8 cellular contexts compared by ENCODE assay signal in the genomic region with DNA sequence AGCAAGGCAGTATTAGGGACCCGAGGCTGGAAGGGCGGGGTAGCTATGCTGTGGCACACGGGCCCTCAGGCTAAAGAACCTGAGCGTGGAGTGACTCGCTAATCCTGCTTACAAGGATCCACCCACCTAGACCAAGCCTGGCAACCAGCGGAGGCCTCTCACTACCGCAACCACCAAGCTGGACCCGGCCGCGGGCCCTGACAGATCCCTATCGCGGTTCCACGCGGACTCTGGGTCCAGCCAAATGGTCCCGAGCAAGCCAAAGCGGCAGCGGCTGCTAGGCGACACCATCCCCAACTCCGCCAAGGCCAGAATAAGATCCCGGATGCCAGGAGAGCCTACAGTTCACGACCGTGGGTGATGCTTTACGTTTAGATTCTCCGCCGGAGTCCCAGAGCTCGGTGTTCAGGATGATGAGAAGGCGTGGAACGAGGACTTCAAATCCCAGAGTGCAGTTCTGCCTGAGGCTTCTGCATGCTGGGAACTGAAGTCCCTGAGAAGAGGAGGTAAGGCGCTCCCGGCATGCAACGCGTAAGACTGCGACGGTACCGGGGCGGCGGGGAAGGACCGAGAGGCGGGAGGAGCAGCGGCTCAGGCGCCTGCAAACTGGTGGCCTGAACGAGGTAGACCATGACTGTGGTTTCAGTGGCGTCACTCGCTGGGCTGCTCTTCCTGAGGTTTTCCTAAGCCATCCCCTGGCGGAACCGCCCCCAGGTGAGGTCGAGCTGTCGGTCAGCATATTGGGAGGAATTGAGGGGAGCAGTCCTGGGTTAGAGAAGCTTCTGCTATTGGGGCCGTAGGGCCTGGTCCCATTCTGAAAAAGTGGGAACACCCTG. TPM values are rescaled to one million over a fixed set of nuclear protein-coding genes. Genes with fewer than 3 reads are reported as not detected.
DNase-seq lines count a peak whose midpoint lies in the region; ATAC-seq and TF ChIP-seq lines count a peak whose summit lies in the region.

A gene with protein sequence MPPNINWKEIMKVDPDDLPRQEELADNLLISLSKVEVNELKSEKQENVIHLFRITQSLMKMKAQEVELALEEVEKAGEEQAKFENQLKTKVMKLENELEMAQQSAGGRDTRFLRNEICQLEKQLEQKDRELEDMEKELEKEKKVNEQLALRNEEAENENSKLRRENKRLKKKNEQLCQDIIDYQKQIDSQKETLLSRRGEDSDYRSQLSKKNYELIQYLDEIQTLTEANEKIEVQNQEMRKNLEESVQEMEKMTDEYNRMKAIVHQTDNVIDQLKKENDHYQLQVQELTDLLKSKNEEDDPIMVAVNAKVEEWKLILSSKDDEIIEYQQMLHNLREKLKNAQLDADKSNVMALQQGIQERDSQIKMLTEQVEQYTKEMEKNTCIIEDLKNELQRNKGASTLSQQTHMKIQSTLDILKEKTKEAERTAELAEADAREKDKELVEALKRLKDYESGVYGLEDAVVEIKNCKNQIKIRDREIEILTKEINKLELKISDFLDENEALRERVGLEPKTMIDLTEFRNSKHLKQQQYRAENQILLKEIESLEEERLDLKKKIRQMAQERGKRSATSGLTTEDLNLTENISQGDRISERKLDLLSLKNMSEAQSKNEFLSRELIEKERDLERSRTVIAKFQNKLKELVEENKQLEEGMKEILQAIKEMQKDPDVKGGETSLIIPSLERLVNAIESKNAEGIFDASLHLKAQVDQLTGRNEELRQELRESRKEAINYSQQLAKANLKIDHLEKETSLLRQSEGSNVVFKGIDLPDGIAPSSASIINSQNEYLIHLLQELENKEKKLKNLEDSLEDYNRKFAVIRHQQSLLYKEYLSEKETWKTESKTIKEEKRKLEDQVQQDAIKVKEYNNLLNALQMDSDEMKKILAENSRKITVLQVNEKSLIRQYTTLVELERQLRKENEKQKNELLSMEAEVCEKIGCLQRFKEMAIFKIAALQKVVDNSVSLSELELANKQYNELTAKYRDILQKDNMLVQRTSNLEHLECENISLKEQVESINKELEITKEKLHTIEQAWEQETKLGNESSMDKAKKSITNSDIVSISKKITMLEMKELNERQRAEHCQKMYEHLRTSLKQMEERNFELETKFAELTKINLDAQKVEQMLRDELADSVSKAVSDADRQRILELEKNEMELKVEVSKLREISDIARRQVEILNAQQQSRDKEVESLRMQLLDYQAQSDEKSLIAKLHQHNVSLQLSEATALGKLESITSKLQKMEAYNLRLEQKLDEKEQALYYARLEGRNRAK (N-terminal part only) (minus strand): TSS at position 315 of the 836 bp plus-strand sequence. CDS start 781 bp downstream, outside the sequence.
A gene (plus strand): TSS at position 534 of the 836 bp plus-strand sequence. CDS start 6,009 bp downstream, outside the sequence.

- H3K27ac ChIP-seq in heart right ventricle: peak within 1 kb of the TSS in 9 of 10 donors; percentile 48 to 86 (median 78)
- peak within 1 kb of the TSS; percentile 81 to 94 (median 86) for H3K27ac ChIP-seq in transverse colon

- intact Hi-C loops in heart right ventricle (cut with DNase I): loop anchor here in 3 of 10 donors (10.0 kb wide), 2 partner anchors 443 to 853 kb away; a partner anchor contains a TSS
- intact Hi-C loops in transverse colon (cut with DNase I; ENCODE audit: low total_unique reads): loop anchor here (10.0 kb wide), 1 partner anchor 433 kb away; no protein-coding TSS in a partner anchor

- H3K9me3 Mint-ChIP-seq in T-cell: no peaks in the 10 kb centered on the region

- ATAC-seq in HG02870 (IDR thresholded peaks at IDR 0.05; ENCODE audit: unreplicated experiment) (peak; percentile 92), T-cell (replicated peaks in 1 of 4) (peak; percentile 95 to 97 (median 96)), heart right ventricle (peak; percentile 99 to 100 (median 99))

- peak; percentile 71 for TF ChIP-seq POLR2A in transverse colon (IDR thresholded peaks at IDR 0.05)

- H3K27ac Mint-ChIP-seq in T-cell: peak within 1 kb of the TSS; percentile 96

- H3K4me3 Mint-ChIP-seq in T-cell: peak within 1 kb of the TSS; percentile 92 to 96 (median 94)

- H3K4me3 ChIP-seq in heart right ventricle (peak within 1 kb of the TSS; percentile 46 to 91 (median 74)), transverse colon (peak within 1 kb of the TSS; percentile 65 to 97 (median 70))

- peaks cover 0 to 29% (median 0%) of the 10 kb centered on the region in 9 donors for H3K36me3 ChIP-seq in heart right ventricle
- no peaks in the 10 kb centered on the region for H3K36me3 ChIP-seq in transverse colon

- TF ChIP-seq EP300 in transverse colon (IDR thresholded peaks at IDR 0.05; ENCODE audit: low read depth): no peak

- peaks cover 0 to 28% (median 20%) of the 10 kb centered on the region in 9 donors for H3K4me1 ChIP-seq in heart right ventricle
- peaks cover 11 to 34% (median 17%) of the 10 kb centered on the region in 4 donors for H3K4me1 ChIP-seq in transverse colon

- in situ Hi-C loops in GM13977 (cut with MboI; ENCODE audit: low pct_unique_long_range_greater_than_20kb, low sequenced_read_pairs, unreplicated experiment) (no loop called here), transverse colon (cut with MboI; ENCODE audit: low pct_ligation_motif_present in 1 of 4, low pct_unique_long_range_greater_than_20kb in 1 of 4, low sequenced_read_pairs in 3 of 4) (loop anchor here in 2 of 4 donors (25.0 kb wide), 1 partner anchor 845 kb away; no protein-coding TSS in a partner anchor)

- TF ChIP-seq CTCF in GM13977 (IDR thresholded peaks at IDR 0.05; ENCODE audit: extremely low read depth, insufficient read depth, missing control alignments): no peak
- no peak for TF ChIP-seq CTCF in heart right ventricle (IDR thresholded peaks at IDR 0.05)
- TF ChIP-seq CTCF in transverse colon (IDR thresholded peaks at IDR 0.05): no peak

- no peaks in the 10 kb centered on the region for H3K27me3 ChIP-seq in heart right ventricle
- no peaks in the 10 kb centered on the region for H3K27me3 ChIP-seq in transverse colon

- POLR2A ChIA-PET in T-cell (lab: Charles Lee): interaction anchor here (0.6 to 1.1 kb wide), 3 partner anchors 13 to 1564 kb away, joined by 3 to 6 read pairs (median 3); no protein-coding TSS in a partner anchor

- peak; percentile 83 for DNase-seq in GM13977 (ENCODE audit: low spot score)
- DNase-seq in NCI-H146 (lab: John Stamatoyannopoulos, UW): peak; percentile 99
- DNase-seq in T-cell: peak; percentile 71 to 98 (median 93)
- peak; percentile 99 for DNase-seq in amniotic stem cell (lab: John Stamatoyannopoulos, UW)
- DNase-seq in heart right ventricle: peak; percentile 88 to 98
- DNase-seq in pons (ENCODE audit: low spot score): peak; percentile 100
- peak; percentile 96 for DNase-seq in transverse colon

- 0% methylated on average over 49 of the region's 49 CpGs for WGBS in heart right ventricle, 2 donors
- WGBS in transverse colon (ENCODE audit: low coverage in 1 of 2), 2 donors: 0% methylated on average over 24 to 49 of the region's 49 CpGs

- H3K36me3 Mint-ChIP-seq in T-cell: peaks cover 19% of the 10 kb centered on the region

- H3K27me3 Mint-ChIP-seq in T-cell: no peaks in the 10 kb centered on the region

- CTCF ChIA-PET in T-cell (lab: Charles Lee): interaction anchor here in 1 of 2 donors (0.6 to 1.2 kb wide), 2 partner anchors 13 to 107 kb away, joined by 3 to 4 read pairs; a partner anchor contains a TSS

- H3K9me3 ChIP-seq in heart right ventricle (no peaks in the 10 kb centered on the region), transverse colon (no peaks in the 10 kb centered on the region)

- peaks cover 47 to 63% (median 57%) of the 10 kb centered on the region in 3 donors for H3K4me1 Mint-ChIP-seq in T-cell

RNA-seq across cellular contexts. Expression of the first gene that starts in this region (rescaled TPM):
- total RNA-seq in T-cell (10 to 100 TPM; 18.5 to 22.6 (median 20.8) TPM), heart right ventricle (10 to 100 TPM in 2 of 10 donors, 1 to 10 TPM in 8; 6.0 to 10.9 (median 7.9) TPM), transverse colon (10 to 100 TPM; 15.1 to 44.9 (median 18.8) TPM)
- polyA plus RNA-seq in heart right ventricle: 1 to 10 TPM; 2.6 to 5.8 TPM

RNA-seq across cellular contexts. Expression of the second gene that starts in this region (rescaled TPM):
- total RNA-seq in T-cell (10 to 100 TPM in 1 of 5 donors, 1 to 10 TPM in 4; 7.1 to 11.0 (median 8.6) TPM), heart right ventricle (10 to 100 TPM in 3 of 10 donors, 1 to 10 TPM in 7; 6.5 to 11.9 (median 9.0) TPM), transverse colon (10 to 100 TPM in 2 of 4 donors, 1 to 10 TPM in 2; 2.2 to 15.9 (median 10.0) TPM)
- 1 to 10 TPM; 2.7 TPM for polyA plus RNA-seq in heart right ventricle

Comparison
In these comparisons a context has a peak if more than half of its experiments do, and no peak if none do; other contexts are left out.
1. Peak in every context shown above with its lines: DNase-seq, ATAC-seq, H3K4me3 ChIP-seq and H3K27ac ChIP-seq.